Comparison of ENCODE assay signal across 8 cellular contexts in genomic region chr4:182448281-182449151, GRCh38.
A peak's percentile ranks its signal among the peaks of the same experiment; 100 is the strongest.
DNase-seq lines count a peak whose midpoint lies in the region; ATAC-seq and TF ChIP-seq lines count a peak whose summit lies in the region.

No MANE protein-coding gene starts in this region.

- peak; percentile 72 for DNase-seq in activated effector memory CD4-positive, alpha-beta T cell treated with anti-CD3 and anti-CD28 coated beads, Interleukin-2, amount 50 U/mL, for 16 hours
- DNase-seq in activated effector memory CD4-positive, alpha-beta T cell treated with Interleukin-2 at 50 U/mL for 16 hours, result no peak
- peak; percentile 66 for DNase-seq in NCI-H2196 treated with DMSO at 0.1 percent for 48 hours (lab: John Stamatoyannopoulos, UW; ENCODE audit: unreplicated experiment)
- DNase-seq in activated T-cell treated with anti-CD3 and anti-CD28 coated beads for 1 hour (ENCODE audit: low read depth), result peak; percentile 1
- no peak for DNase-seq in epithelial cell of proximal tubule (ENCODE audit: low read depth)
- DNase-seq in mesenteric fat pad (ENCODE audit: low spot score), result peak; percentile 91
- DNase-seq in stimulated activated CD8-positive, alpha-beta memory T cell treated with anti-CD3 and anti-CD28 coated beads, Interleukin-2, amount 100 ng/mL, for 48 hours (ENCODE audit: low read depth in 2 of 2), result peak; percentile 8 to 13

- no peak for TF ChIP-seq CTCF in epithelial cell of proximal tubule (conservative IDR thresholded peaks at IDR 0.05; ENCODE audit: low read depth, low read length)

- H3K4me3 ChIP-seq in epithelial cell of proximal tubule (ENCODE audit: low read depth, low read length), result peak overlapping the region; percentile 69

- ATAC-seq in HG03064 (IDR thresholded peaks at IDR 0.05; ENCODE audit: low read depth, unreplicated experiment), result peak; percentile 87

Comparison
In these comparisons a context has a peak if more than half of its experiments do, and no peak if none do; other contexts are left out.
1. DNase-seq: peak in activated effector memory CD4-positive, alpha-beta T cell treated with anti-CD3 and anti-CD28 coated beads, Interleukin-2, amount 50 U/mL, for 16 hours (single experiment), NCI-H2196 treated with DMSO at 0.1 percent for 48 hours (single experiment), activated T-cell treated with anti-CD3 and anti-CD28 coated beads for 1 hour (single experiment), mesenteric fat pad (single experiment) and stimulated activated CD8-positive, alpha-beta memory T cell treated with anti-CD3 and anti-CD28 coated beads, Interleukin-2, amount 100 ng/mL, for 48 hours (2 of 2); none in activated effector memory CD4-positive, alpha-beta T cell treated with Interleukin-2 at 50 U/mL for 16 hours (single experiment) and epithelial cell of proximal tubule (single experiment).